ENCODE assay signal across 28 cellular contexts in the genomic region with DNA sequence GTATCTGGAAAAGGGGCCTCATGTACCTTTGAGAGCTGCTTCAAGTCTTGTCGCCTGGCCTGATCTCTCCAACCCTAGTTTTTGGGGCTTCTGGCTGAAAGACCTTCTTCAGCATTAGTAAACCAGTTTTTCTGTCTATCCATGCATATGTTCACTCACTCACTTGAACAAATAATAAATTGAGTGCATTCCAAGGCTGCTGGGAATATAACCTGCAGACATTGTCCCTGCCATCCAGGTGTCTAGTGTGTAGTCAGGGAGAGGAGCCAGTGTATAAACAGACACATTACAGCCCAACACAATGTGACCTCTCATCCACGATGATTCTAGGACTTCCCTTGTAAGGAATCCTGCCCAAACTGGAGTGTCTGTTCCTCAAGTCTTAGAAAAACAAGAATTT.
"Had no signal": no experiment of that assay in that cellular context is flagged by ENCODE, and none has a peak within 500 bp of the region (broad histone marks: within the 10 kb centered on the region; RNA-seq: fewer than 3 reads in every experiment).

No MANE protein-coding gene starts in this region.

- H3K27me3 Mint-ChIP-seq: activated CD4-positive, alpha-beta memory T cell treated with anti-CD3 and anti-CD28 coated beads, Interleukin-2, amount 10 ng/mL, durations not matched to agents 7 days and 5 days; activated CD4-positive, alpha-beta T cell treated with anti-CD3 and anti-CD28 coated beads, Interleukin-2, amount 10 ng/mL, durations not matched to agents 7 days and 5 days; activated naive CD4-positive, alpha-beta T cell treated with anti-CD3 and anti-CD28 coated beads, Interleukin-2, amount 50 U/mL, for 24 hours; activated naive CD8-positive, alpha-beta T cell treated with anti-CD3 and anti-CD28 coated beads, Interleukin-2, amount 50 U/mL, for 24 hours; dendritic cell treated with granulocyte-macrophage colony-stimulating factor and Interleukin-4, amounts not matched to agents 40 ng/mL and 50 ng/mL, for 4 days; stimulated activated naive CD8-positive, alpha-beta T cell treated with anti-CD3 and anti-CD28 coated beads, Interleukin-15, Interleukin-2, amounts not matched to agents 100 ng/mL and 50 ng/mL, for 24 hours had no signal

- H3K4me3 Mint-ChIP-seq: activated CD4-positive, alpha-beta memory T cell treated with anti-CD3 and anti-CD28 coated beads, Interleukin-2, amount 10 ng/mL, durations not matched to agents 7 days and 5 days; activated CD4-positive, alpha-beta T cell treated with anti-CD3 and anti-CD28 coated beads, Interleukin-2, amount 10 ng/mL, durations not matched to agents 7 days and 5 days; activated naive CD4-positive, alpha-beta T cell treated with anti-CD3 and anti-CD28 coated beads, Interleukin-2, amount 50 U/mL, for 24 hours; activated naive CD8-positive, alpha-beta T cell treated with anti-CD3 and anti-CD28 coated beads, Interleukin-2, amount 50 U/mL, for 24 hours; activated T-cell treated with anti-CD3 and anti-CD28 coated beads, Interleukin-2, amount 50 U/mL, for 4 hours; dendritic cell treated with granulocyte-macrophage colony-stimulating factor and Interleukin-4, amounts not matched to agents 40 ng/mL and 50 ng/mL, for 4 days; nephron progenitor cell; stimulated activated naive CD8-positive, alpha-beta T cell treated with anti-CD3 and anti-CD28 coated beads, Interleukin-15, Interleukin-2, amounts not matched to agents 100 ng/mL and 50 ng/mL, for 24 hours; WTC11 had no signal

- H3K4me3 ChIP-seq: esophagus squamous epithelium, ovary, skin epidermis, thoracic aorta had no signal

- DNase-seq: activated CD4-positive, alpha-beta memory T cell treated with anti-CD3 and anti-CD28 coated beads, Interleukin-2, amount 10 ng/mL, durations not matched to agents 7 days and 5 days; activated CD4-positive, alpha-beta T cell treated with anti-CD3 and anti-CD28 coated beads for 1 hour; activated CD4-positive, alpha-beta T cell treated with anti-CD3 and anti-CD28 coated beads, Interleukin-2, amount 10 ng/mL, durations not matched to agents 7 days and 5 days; activated CD8-positive, alpha-beta memory T cell treated with anti-CD3 and anti-CD28 coated beads, Interleukin-2, amount 50 U/mL, for 48 hours; activated naive CD8-positive, alpha-beta T cell treated with anti-CD3 and anti-CD28 coated beads, Interleukin-2, amount 50 U/mL, for 24 hours; activated T-cell treated with anti-CD3 and anti-CD28 coated beads, Interleukin-2, amount 50 U/mL, for 4 hours; amygdala; central memory CD4-positive, alpha-beta T cell; esophagus squamous epithelium; islet precursor cell; left ventricle myocardium superior; nephron progenitor cell; ovary; retina; stimulated activated CD4-positive, alpha-beta T cell treated with anti-CD3 and anti-CD28 coated beads, Interleukin-12 subunit alpha, Interleukin-12 subunit beta, amount 100 ng/mL, for 4 hours; stimulated activated CD4-positive, alpha-beta T cell treated with anti-CD3 and anti-CD28 coated beads, Interleukin-4, amount 100 ng/mL, for 1 hour; T-helper 2 cell; trophoblast cell had no signal

- H3K4me1 Mint-ChIP-seq: activated CD4-positive, alpha-beta memory T cell treated with anti-CD3 and anti-CD28 coated beads, Interleukin-2, amount 10 ng/mL, durations not matched to agents 7 days and 5 days; activated CD4-positive, alpha-beta T cell treated with anti-CD3 and anti-CD28 coated beads, Interleukin-2, amount 10 ng/mL, durations not matched to agents 7 days and 5 days; activated naive CD4-positive, alpha-beta T cell treated with anti-CD3 and anti-CD28 coated beads, Interleukin-2, amount 50 U/mL, for 24 hours had no signal

- H3K36me3 Mint-ChIP-seq: activated naive CD4-positive, alpha-beta T cell treated with anti-CD3 and anti-CD28 coated beads, Interleukin-2, amount 50 U/mL, for 24 hours; WTC11 had no signal

- H3K27me3 ChIP-seq: esophagus squamous epithelium, neutrophil, ovary had no signal

- H3K9me3 Mint-ChIP-seq: activated CD4-positive, alpha-beta memory T cell treated with anti-CD3 and anti-CD28 coated beads, Interleukin-2, amount 10 ng/mL, durations not matched to agents 7 days and 5 days; activated naive CD4-positive, alpha-beta T cell treated with anti-CD3 and anti-CD28 coated beads, Interleukin-2, amount 50 U/mL, for 24 hours; activated naive CD8-positive, alpha-beta T cell treated with anti-CD3 and anti-CD28 coated beads, Interleukin-2, amount 50 U/mL, for 24 hours; activated T-cell treated with anti-CD3 and anti-CD28 coated beads, Interleukin-2, amount 50 U/mL, for 4 hours; activated T-helper 2 cell treated with anti-CD3 and anti-CD28 coated beads, Interferon-gamma antibody, Interleukin-2, Interleukin-4, amounts not matched to agents 10 μg/mL and 5 μg/mL and 100 μg/mL, durations not matched to agents 14 hours and 24 hours and 36 hours; dendritic cell treated with granulocyte-macrophage colony-stimulating factor and Interleukin-4, amounts not matched to agents 40 ng/mL and 50 ng/mL, for 4 days; stimulated activated naive CD8-positive, alpha-beta T cell treated with anti-CD3 and anti-CD28 coated beads, Interleukin-15, Interleukin-2, amounts not matched to agents 100 ng/mL and 50 ng/mL, for 24 hours had no signal

- ATAC-seq: activated naive CD8-positive, alpha-beta T cell treated with anti-CD3 and anti-CD28 coated beads, Interleukin-2, amount 50 U/mL, for 24 hours; activated T-cell treated with anti-CD3 and anti-CD28 coated beads, Interleukin-2, amount 50 U/mL, for 4 hours; left ventricle myocardium superior; sciatic nerve; WTC11 had no signal

- H3K27ac Mint-ChIP-seq: activated CD4-positive, alpha-beta memory T cell treated with anti-CD3 and anti-CD28 coated beads, Interleukin-2, amount 10 ng/mL, durations not matched to agents 7 days and 5 days; activated CD4-positive, alpha-beta T cell treated with anti-CD3 and anti-CD28 coated beads, Interleukin-2, amount 10 ng/mL, durations not matched to agents 7 days and 5 days; activated naive CD4-positive, alpha-beta T cell treated with anti-CD3 and anti-CD28 coated beads, Interleukin-2, amount 50 U/mL, for 24 hours; activated naive CD8-positive, alpha-beta T cell treated with anti-CD3 and anti-CD28 coated beads, Interleukin-2, amount 50 U/mL, for 24 hours; activated T-helper 2 cell treated with anti-CD3 and anti-CD28 coated beads, Interferon-gamma antibody, Interleukin-2, Interleukin-4, amounts not matched to agents 10 μg/mL and 5 μg/mL and 100 μg/mL, durations not matched to agents 14 hours and 24 hours and 36 hours; dendritic cell treated with granulocyte-macrophage colony-stimulating factor and Interleukin-4, amounts not matched to agents 40 ng/mL and 50 ng/mL, for 4 days; nephron progenitor cell; progenitor cell of endocrine pancreas; stimulated activated naive CD8-positive, alpha-beta T cell treated with anti-CD3 and anti-CD28 coated beads, Interleukin-15, Interleukin-2, amounts not matched to agents 100 ng/mL and 50 ng/mL, for 24 hours; WTC11 had no signal

- H3K9me3 ChIP-seq: esophagus squamous epithelium, neutrophil, ovary, thoracic aorta had no signal

- H3K36me3 ChIP-seq: esophagus squamous epithelium, neutrophil, ovary, thoracic aorta had no signal
